Comparison of ENCODE assay signal across 13 cellular contexts in genomic region chr15:63498815-63499549, GRCh38. TPM values are rescaled to one million over a fixed set of nuclear protein-coding genes. Genes with fewer than 3 reads are reported as not detected.
DNase-seq lines count a peak whose midpoint lies in the region; ATAC-seq and TF ChIP-seq lines count a peak whose summit lies in the region.
"Had no signal": no experiment of that assay in that cellular context is flagged by ENCODE, and none has a peak within 500 bp of the region (broad histone marks: within the 10 kb centered on the region; RNA-seq: fewer than 3 reads in every experiment).

No MANE protein-coding gene starts in this region.

- H3K27me3 ChIP-seq in suprapubic skin, result no peaks in the 10 kb centered on the region

- peaks cover 54% of the 10 kb centered on the region for H3K4me1 Mint-ChIP-seq in activated naive CD8-positive, alpha-beta T cell (ENCODE audit: low read depth)
- peaks cover 76% of the 10 kb centered on the region for H3K4me1 Mint-ChIP-seq in activated naive CD8-positive, alpha-beta T cell treated with anti-CD3 and anti-CD28 coated beads for 36 hours
- peaks cover 0 to 72% of the 10 kb centered on the region in 2 donors for H3K4me1 Mint-ChIP-seq in immature natural killer cell

- no peak overlapping the region for H3K4me3 ChIP-seq in suprapubic skin
- H3K4me3 ChIP-seq: PC-9 had no signal

- no peaks in the 10 kb centered on the region for H3K27me3 Mint-ChIP-seq in activated naive CD8-positive, alpha-beta T cell
- H3K27me3 Mint-ChIP-seq in activated naive CD8-positive, alpha-beta T cell treated with anti-CD3 and anti-CD28 coated beads for 36 hours, result no peaks in the 10 kb centered on the region
- peaks cover 11 to 21% (median 18%) of the 10 kb centered on the region in 3 donors for H3K27me3 Mint-ChIP-seq in immature natural killer cell (ENCODE audit: low read depth in 3 of 3)
- H3K27me3 Mint-ChIP-seq: memory B cell had no signal

- no peak for TF ChIP-seq POLR2A in suprapubic skin (IDR thresholded peaks at IDR 0.05)

- ATAC-seq in HG02678 (IDR thresholded peaks at IDR 0.05; ENCODE audit: unreplicated experiment), result no peak
- ATAC-seq: esophagus mucosa had no signal

- no peak for TF ChIP-seq CTCF in suprapubic skin (IDR thresholded peaks at IDR 0.05)

- peak overlapping the region; percentile 89 for H3K27ac Mint-ChIP-seq in activated naive CD8-positive, alpha-beta T cell
- H3K27ac Mint-ChIP-seq in activated naive CD8-positive, alpha-beta T cell treated with anti-CD3 and anti-CD28 coated beads for 36 hours, result no peak overlapping the region
- no peak overlapping the region for H3K27ac Mint-ChIP-seq in immature natural killer cell

- TF ChIP-seq EP300 in suprapubic skin (IDR thresholded peaks at IDR 0.05), result no peak

- no peaks in the 10 kb centered on the region for H3K36me3 Mint-ChIP-seq in activated naive CD8-positive, alpha-beta T cell
- peaks cover 2% of the 10 kb centered on the region for H3K36me3 Mint-ChIP-seq in activated naive CD8-positive, alpha-beta T cell treated with anti-CD3 and anti-CD28 coated beads for 36 hours
- H3K36me3 Mint-ChIP-seq in immature natural killer cell, result no peaks in the 10 kb centered on the region
- H3K36me3 Mint-ChIP-seq: activated naive CD4-positive, alpha-beta T cell treated with anti-CD3 and anti-CD28 coated beads, Interleukin-2, amount 50 U/mL, for 72 hours; memory B cell had no signal

- H3K9me3 ChIP-seq in suprapubic skin, result no peaks in the 10 kb centered on the region

- WGBS in suprapubic skin, result 92% methylated on average over 16 of the region's 16 CpGs

- DNase-seq in activated naive CD8-positive, alpha-beta T cell treated with anti-CD3 and anti-CD28 coated beads for 36 hours, result no peak
- DNase-seq in MV-4-11 (lab: John Stamatoyannopoulos, UW) (peak; percentile 75), immature natural killer cell (peak; percentile 57 to 67 (median 67)), suprapubic skin (ENCODE audit: low spot score in 2 of 2) (no peak), NCI-H1694 (lab: John Stamatoyannopoulos, UW) (no peak), H4 (ENCODE audit: low spot score) (no peak)
- DNase-seq: NCI-H1092, PC-9 had no signal

- peaks cover 40% of the 10 kb centered on the region for H3K4me1 ChIP-seq in suprapubic skin

- H3K36me3 ChIP-seq in suprapubic skin, result no peaks in the 10 kb centered on the region

- H3K9me3 Mint-ChIP-seq in activated naive CD8-positive, alpha-beta T cell (ENCODE audit: low read depth), result peaks cover 4% of the 10 kb centered on the region
- H3K9me3 Mint-ChIP-seq in activated naive CD8-positive, alpha-beta T cell treated with anti-CD3 and anti-CD28 coated beads for 36 hours, result peaks cover 1% of the 10 kb centered on the region
- H3K9me3 Mint-ChIP-seq in immature natural killer cell, result no peaks in the 10 kb centered on the region
- H3K9me3 Mint-ChIP-seq: activated naive CD4-positive, alpha-beta T cell treated with anti-CD3 and anti-CD28 coated beads, Interleukin-2, amount 50 U/mL, for 72 hours; memory B cell had no signal

- peak overlapping the region; percentile 36 for H3K4me3 Mint-ChIP-seq in activated naive CD8-positive, alpha-beta T cell
- H3K4me3 Mint-ChIP-seq in activated naive CD8-positive, alpha-beta T cell treated with anti-CD3 and anti-CD28 coated beads for 36 hours, result no peak overlapping the region
- H3K4me3 Mint-ChIP-seq in immature natural killer cell, result peak overlapping the region in 2 of 5 donors; percentile 77 to 80

- peak overlapping the region; percentile 6 for H3K27ac ChIP-seq in suprapubic skin
- H3K27ac ChIP-seq: PC-9 had no signal

RNA-seq across cellular contexts. Expression of gene USP3, which starts 5.4 kb away (rescaled TPM):
- 10 to 100 TPM; 42.2 to 46.0 TPM for total RNA-seq in activated naive CD8-positive, alpha-beta T cell treated with anti-CD3 and anti-CD28 coated beads for 36 hours
- polyA plus RNA-seq in immature natural killer cell, result 10 to 100 TPM; 24.7 to 39.1 (median 32.9) TPM
- total RNA-seq in suprapubic skin, result 100 to 1,000 TPM in 1 of 4 donors, 10 to 100 TPM in 3; 43.2 to 105 (median 48.0) TPM
- 31.0 and 48.3 TPM in 2 replicates for total RNA-seq in H4 (2014; rRNA removed; shearing (Covaris generic))

Comparison
In these comparisons a context has a peak if more than half of its experiments do, and no peak if none do; other contexts are left out.
1. DNase-seq: peak in MV-4-11 (single experiment) and immature natural killer cell (3 of 3); none in activated naive CD8-positive, alpha-beta T cell treated with anti-CD3 and anti-CD28 coated beads for 36 hours (single experiment), suprapubic skin (0 of 2), NCI-H1694 (single experiment) and H4 (single experiment).